22 cellular contexts compared by ENCODE assay signal in genomic region chr16:20415541-20415940, GRCh38. TPM values are rescaled to one million over a fixed set of nuclear protein-coding genes. Genes with fewer than 3 reads are reported as not detected.
"Had no signal": no experiment of that assay in that cellular context is flagged by ENCODE, and none has a peak within 500 bp of the region (broad histone marks: within the 10 kb centered on the region; RNA-seq: fewer than 3 reads in every experiment).

No MANE protein-coding gene starts in this region.

- DNase-seq: activated CD4-positive, alpha-beta T cell treated with anti-CD3 and anti-CD28 coated beads, Interleukin-2, amount 50 U/mL, for 4 hours; activated effector memory CD4-positive, alpha-beta T cell treated with Interleukin-2 at 50 U/mL for 16 hours; activated T-cell treated with anti-CD3 and anti-CD28 coated beads, Interleukin-2, amount 50 U/mL, for 24 hours; amygdala; brain microvascular endothelial cell; esophagus squamous epithelium; heart left ventricle; left ventricle myocardium inferior; mesendoderm; ovary; stimulated activated CD4-positive, alpha-beta T cell treated with anti-CD3 and anti-CD28 coated beads, Interleukin-15, amount 100 ng/mL, for 24 hours; stimulated activated CD4-positive, alpha-beta T cell treated with anti-CD3 and anti-CD28 coated beads, Interleukin-4, amount 100 ng/mL, for 24 hours; T-helper 17 cell had no signal

- H3K27ac ChIP-seq: brain microvascular endothelial cell, esophagus squamous epithelium, heart left ventricle, left ventricle myocardium inferior, neural progenitor cell, ovary, thoracic aorta had no signal

- H3K36me3 ChIP-seq: brain microvascular endothelial cell, esophagus squamous epithelium, heart left ventricle, left ventricle myocardium inferior, neural progenitor cell, ovary, thoracic aorta had no signal

- H3K27me3 ChIP-seq: brain microvascular endothelial cell, esophagus squamous epithelium, heart left ventricle, neural progenitor cell, ovary had no signal

- H3K9me3 ChIP-seq: esophagus squamous epithelium, left ventricle myocardium inferior, ovary, thoracic aorta had no signal

- FAIRE-seq: frontal cortex, islet of Langerhans had no signal

- H2AFZ ChIP-seq: neural progenitor cell had no signal

- H3K4me3 ChIP-seq: esophagus squamous epithelium, heart left ventricle, left ventricle myocardium inferior, neural progenitor cell, ovary, thoracic aorta had no signal

- H3K4me2 ChIP-seq: neural progenitor cell had no signal

- H3K4me1 ChIP-seq: esophagus squamous epithelium, left ventricle myocardium inferior, neural progenitor cell had no signal

- ATAC-seq: activated CD4-positive, CD25-positive, alpha-beta regulatory T cell treated with anti-CD3 and anti-CD28 coated beads, Interleukin-2, amount 50 U/mL, for 24 hours; heart left ventricle; T-helper 17 cell had no signal

- H3K9ac ChIP-seq: neural progenitor cell had no signal

RNA-seq across cellular contexts. Expression of gene ACSM5, which starts 6.2 kb away (rescaled TPM):
- total RNA-seq: T-helper 17 cell had no signal

RNA-seq across cellular contexts. Expression of gene PDILT, which starts 11.0 kb away (rescaled TPM):
- total RNA-seq: cerebellum, dermis microvascular lymphatic vessel endothelial cell, esophagus squamous epithelium, frontal cortex, heart left ventricle, left ventricle myocardium inferior, ovary, skeletal muscle tissue, T-helper 17 cell, thoracic aorta, ureter had no signal
- polyA plus RNA-seq: heart left ventricle, ovary had no signal

RNA-seq across cellular contexts. Expression of gene ACSM2A, which starts 35.8 kb away (rescaled TPM):
- total RNA-seq: cerebellum, esophagus squamous epithelium, frontal cortex, heart left ventricle, left ventricle myocardium inferior, skeletal muscle tissue, T-helper 17 cell, thoracic aorta, ureter had no signal
- polyA plus RNA-seq: heart left ventricle had no signal
